ENCODE assay signal across 27 cellular contexts in genomic region chr9:135536166-135536565, GRCh38. TPM values are rescaled to one million over a fixed set of nuclear protein-coding genes. Genes with fewer than 3 reads are reported as not detected.
A peak's percentile ranks its signal among the peaks of the same experiment; 100 is the strongest.
DNase-seq lines count a peak whose midpoint lies in the region; ATAC-seq and TF ChIP-seq lines count a peak whose summit lies in the region.
"Had no signal": no experiment of that assay in that cellular context is flagged by ENCODE, and none has a peak within 500 bp of the region (broad histone marks: within the 10 kb centered on the region; RNA-seq: fewer than 3 reads in every experiment).

No MANE protein-coding gene starts in this region.

- no peak for TF ChIP-seq CTCF in osteoblast (IDR thresholded peaks at IDR 0.05; ENCODE audit: extremely low read depth, low read depth, low read length)
- TF ChIP-seq CTCF in mammary epithelial cell (conservative IDR thresholded peaks at IDR 0.05 in 1 of 2, IDR thresholded peaks at IDR 0.05 in 1 of 2; ENCODE audit: extremely low read depth in 1 of 2, insufficient read depth in 1 of 2, low read depth in 1 of 2, low read length in 2 of 2): no peak

- H3K4me1 ChIP-seq in osteoblast (ENCODE audit: insufficient read depth, low read length) (no peaks in the 10 kb centered on the region), mammary epithelial cell (ENCODE audit: insufficient read depth, low read length) (no peaks in the 10 kb centered on the region)
- H3K4me1 ChIP-seq: HAP-1, left lung, right atrium auricular region had no signal

- H4K20me1 ChIP-seq in osteoblast (ENCODE audit: insufficient read depth, low read length) (no peaks in the 10 kb centered on the region), mammary epithelial cell (ENCODE audit: insufficient read depth, low read length) (no peaks in the 10 kb centered on the region)

- no TSS peak for BruUV-seq in mammary epithelial cell (replicated peaks; lab: Mats Ljungman, UMichigan)

- 53% methylated on average over 6 of the region's 7 CpGs for WGBS in mammary epithelial cell (ENCODE audit: low coverage, missing lambda C conversion rate)

- H3K36me3 ChIP-seq in osteoblast (ENCODE audit: insufficient read depth, low read length) (no peaks in the 10 kb centered on the region), mammary epithelial cell (ENCODE audit: insufficient read depth, low read length) (no peaks in the 10 kb centered on the region)
- H3K36me3 ChIP-seq: HAP-1, left lung, right atrium auricular region had no signal

- H3K4me2 ChIP-seq in osteoblast (ENCODE audit: insufficient read depth, low read length) (peak overlapping the region; percentile 18), mammary epithelial cell (ENCODE audit: insufficient read depth, low read depth, low read length) (no peak overlapping the region)

- H3K27ac ChIP-seq in osteoblast (ENCODE audit: low read depth, low read length) (no peak overlapping the region), mammary epithelial cell (ENCODE audit: insufficient read depth, low read depth, low read length) (no peak overlapping the region)
- H3K27ac ChIP-seq: dorsolateral prefrontal cortex, HL-60, left lung, right atrium auricular region had no signal

- H3K9ac ChIP-seq in mammary epithelial cell (ENCODE audit: insufficient read depth, low read length): no peak overlapping the region

- H3K9me3 ChIP-seq in osteoblast (ENCODE audit: low read depth, low read length) (no peaks in the 10 kb centered on the region), mammary epithelial cell (replicated peaks; ENCODE audit: insufficient read depth, low read length) (no peaks in the 10 kb centered on the region)
- H3K9me3 ChIP-seq: HAP-1, left lung, right atrium auricular region had no signal

- in situ Hi-C loops in mammary epithelial cell (cut with MboI; ENCODE audit: low sequenced_read_pairs in 2 of 2): no loop called here

- DNase-seq in EH (ENCODE audit: low read depth) (peak; percentile 78), NCI-H226 (peak; percentile 67), ecto neural progenitor cell (ENCODE audit: low spot score) (peak; percentile 27), osteoblast (ENCODE audit: insufficient read length, low spot score, missing footprints) (peak; percentile 85), mammary epithelial cell (no peak)
- no peak for DNase-seq in stimulated activated CD4-positive, alpha-beta T cell treated with anti-CD3 and anti-CD28 coated beads, Interleukin-2, amount 100 ng/mL, for 24 hours
- DNase-seq: activated CD4-positive, CD25-positive, alpha-beta regulatory T cell; activated CD8-positive, alpha-beta T cell treated with anti-CD3 and anti-CD28 coated beads, Interleukin-2, amount 10 ng/mL, durations not matched to agents 7 days and 5 days; activated naive CD8-positive, alpha-beta T cell treated with anti-CD3 and anti-CD28 coated beads for 36 hours; COR-L47; left lung; NCI-H2029; NCI-H510A treated with DMSO at 0.1 percent for 48 hours; nucleus accumbens; stimulated activated naive CD4-positive, alpha-beta T cell treated with Interleukin-2 at 50 U/mL for 16 hours; trophoblast cell had no signal

- CTCF ChIA-PET in mammary epithelial cell (lab: Charles Lee; ENCODE audit: low non-redundant PET): no interaction called here

- ATAC-seq in GM21786 (IDR thresholded peaks at IDR 0.05; ENCODE audit: unreplicated experiment): no peak
- ATAC-seq in GM19467 (IDR thresholded peaks at IDR 0.05; ENCODE audit: unreplicated experiment): no peak
- ATAC-seq: activated CD8-positive, alpha-beta T cell treated with anti-CD3 and anti-CD28 coated beads, Interleukin-2, amount 10 ng/mL, durations not matched to agents 7 days and 5 days; left lung; SK-N-SH treated with all-trans-retinoic acid at 6 μM for 48 hours had no signal

- H3K4me3 ChIP-seq in osteoblast (ENCODE audit: insufficient read depth, low read length) (no peak overlapping the region), mammary epithelial cell (replicated peaks in 1 of 3; ENCODE audit: insufficient read depth in 1 of 3, low read depth in 2 of 3, low read length in 3 of 3) (no peak overlapping the region)
- H3K4me3 ChIP-seq: dorsolateral prefrontal cortex, HAP-1, left lung, right atrium auricular region had no signal

- H3K79me2 ChIP-seq in osteoblast (ENCODE audit: insufficient read depth, low read length): no peaks in the 10 kb centered on the region
- no peaks in the 10 kb centered on the region for H3K79me2 ChIP-seq in mammary epithelial cell (ENCODE audit: insufficient read depth, low read length)

- peaks cover 3% of the 10 kb centered on the region for H3K27me3 ChIP-seq in osteoblast (ENCODE audit: insufficient read depth, low read length)
- H3K27me3 ChIP-seq in mammary epithelial cell (ENCODE audit: insufficient read depth, low read length): no peaks in the 10 kb centered on the region
- H3K27me3 ChIP-seq: right atrium auricular region had no signal

- no peak overlapping the region for H2AFZ ChIP-seq in osteoblast (ENCODE audit: low read length)
- H2AFZ ChIP-seq in mammary epithelial cell (ENCODE audit: low read depth, low read length): no peak overlapping the region

- intact Hi-C loops in mammary epithelial cell (cut with micrococcal nuclease): no loop called here

- dilution Hi-C loops in mammary epithelial cell (cut with HindIII; ENCODE audit: low sequenced_read_pairs): no loop called here

RNA-seq across cellular contexts. Expression of gene OBP2A, which starts 9.8 kb away (rescaled TPM):
- total RNA-seq in osteoblast (not detected in 2 replicates), mammary epithelial cell (not detected)
- not detected for polyA plus RNA-seq in mammary epithelial cell
- polyA minus RNA-seq in mammary epithelial cell: not detected
- total RNA-seq: activated CD8-positive, alpha-beta T cell treated with anti-CD3 and anti-CD28 coated beads, Interleukin-2, amount 10 ng/mL, durations not matched to agents 7 days and 5 days; activated naive CD8-positive, alpha-beta T cell treated with anti-CD3 and anti-CD28 coated beads for 36 hours; bronchial epithelial cell; epithelial cell of proximal tubule; glomerular endothelial cell; left lung; right atrium auricular region had no signal
- polyA plus RNA-seq: IgD-negative memory B cell had no signal

RNA-seq across cellular contexts. Expression of gene LCN1, which starts 14.9 kb away (rescaled TPM):
- total RNA-seq in osteoblast (not detected in 2 replicates), mammary epithelial cell (not detected)
- not detected for polyA plus RNA-seq in mammary epithelial cell
- not detected for polyA minus RNA-seq in mammary epithelial cell
- total RNA-seq: activated CD8-positive, alpha-beta T cell treated with anti-CD3 and anti-CD28 coated beads, Interleukin-2, amount 10 ng/mL, durations not matched to agents 7 days and 5 days; activated naive CD8-positive, alpha-beta T cell treated with anti-CD3 and anti-CD28 coated beads for 36 hours; bronchial epithelial cell; epithelial cell of proximal tubule; glomerular endothelial cell; left lung; right atrium auricular region had no signal
- polyA plus RNA-seq: IgD-negative memory B cell had no signal

RNA-seq across cellular contexts. Expression of gene PAEP, which starts 25.4 kb away (rescaled TPM):
- total RNA-seq in osteoblast (not detected in 2 replicates), mammary epithelial cell (not detected)
- polyA plus RNA-seq in mammary epithelial cell: not detected
- polyA minus RNA-seq in mammary epithelial cell: not detected
- total RNA-seq: activated CD8-positive, alpha-beta T cell treated with anti-CD3 and anti-CD28 coated beads, Interleukin-2, amount 10 ng/mL, durations not matched to agents 7 days and 5 days; activated naive CD8-positive, alpha-beta T cell treated with anti-CD3 and anti-CD28 coated beads for 36 hours; bronchial epithelial cell; dorsolateral prefrontal cortex; epithelial cell of proximal tubule; glomerular endothelial cell; left lung; right atrium auricular region had no signal
- polyA plus RNA-seq: IgD-negative memory B cell had no signal

RNA-seq across cellular contexts. Expression of gene MRPS2, which starts 35.7 kb away (rescaled TPM):
- total RNA-seq in osteoblast (13.0 and 18.3 TPM in 2 replicates), mammary epithelial cell (10 to 100 TPM; 21.5 to 46.2 TPM)
- 193 TPM for polyA plus RNA-seq in mammary epithelial cell
- 125 TPM for polyA minus RNA-seq in mammary epithelial cell

RNA-seq across cellular contexts. Expression of gene PPP1R26, which starts 56.6 kb away (rescaled TPM):
- total RNA-seq in osteoblast (9.4 and 10.5 TPM in 2 replicates), mammary epithelial cell (10 to 100 TPM; 13.2 to 17.2 TPM)
- polyA plus RNA-seq in mammary epithelial cell: 4.8 TPM
- polyA minus RNA-seq in mammary epithelial cell: 12.7 TPM
- total RNA-seq: activated CD8-positive, alpha-beta T cell treated with anti-CD3 and anti-CD28 coated beads, Interleukin-2, amount 10 ng/mL, durations not matched to agents 7 days and 5 days had no signal

Comparison
In these comparisons a context has a peak if more than half of its experiments do, and no peak if none do; other contexts are left out.
1. DNase-seq: peak in EH (single experiment), NCI-H226 (single experiment), ecto neural progenitor cell (single experiment) and osteoblast (single experiment); none in mammary epithelial cell (single experiment) and stimulated activated CD4-positive, alpha-beta T cell treated with anti-CD3 and anti-CD28 coated beads, Interleukin-2, amount 100 ng/mL, for 24 hours (0 of 2).